Comparison of ENCODE assay signal across 8 cellular contexts in the genomic region with DNA sequence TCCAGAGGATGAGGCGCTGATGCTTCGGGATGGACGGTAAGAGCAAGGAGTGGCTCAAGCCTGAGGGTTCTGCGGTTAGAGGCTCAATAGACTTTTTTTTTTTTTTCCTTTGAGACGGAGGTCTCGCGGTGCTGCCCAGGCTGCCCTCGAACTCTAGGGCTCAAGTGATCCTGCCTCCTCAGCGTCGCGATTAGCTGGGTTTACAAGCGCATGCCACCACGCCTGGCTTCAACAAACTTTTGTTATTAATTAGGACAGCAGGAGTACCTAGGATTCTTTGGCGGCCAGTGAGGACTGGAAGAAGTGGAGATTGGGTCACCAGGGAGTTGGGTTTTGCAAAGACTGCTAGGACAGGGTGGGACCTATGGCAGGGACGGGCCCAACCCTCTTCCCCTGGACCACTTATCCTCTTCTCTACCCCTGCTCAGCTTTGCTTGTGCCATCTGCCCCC. TPM values are rescaled to one million over a fixed set of nuclear protein-coding genes. Genes with fewer than 3 reads are reported as not detected.
DNase-seq lines count a peak whose midpoint lies in the region; ATAC-seq and TF ChIP-seq lines count a peak whose summit lies in the region.

No MANE protein-coding gene starts in this region.

- H3K4me1 Mint-ChIP-seq in naive thymus-derived CD4-positive, alpha-beta T cell = peaks cover 30 to 65% (median 48%) of the 10 kb centered on the region in 7 donors

- no peak for TF ChIP-seq CTCF in heart left ventricle (IDR thresholded peaks at IDR 0.05)

- no peak for DNase-seq in heart left ventricle
- no peak for DNase-seq in cardiac septum (ENCODE audit: low spot score)
- DNase-seq in RPMI7951 (ENCODE audit: low read depth) = peak; percentile 72
- no peak for DNase-seq in naive thymus-derived CD4-positive, alpha-beta T cell

- POLR2A ChIA-PET in naive thymus-derived CD4-positive, alpha-beta T cell (lab: Charles Lee) = interaction anchor here (0.7 to 7.8 kb wide), 8 partner anchors 9 to 115 kb away, joined by 3 to 73 read pairs (median 4); partner anchors contain the start of genes TNFAIP8L2, VPS72 and ZNF687

- WGBS in heart left ventricle, 4 donors = 3 to 5% (median 4%) methylated on average over 15 of the region's 15 CpGs

- peak overlapping the region in 11 of 12 donors; percentile 76 to 96 (median 92) for H3K27ac ChIP-seq in heart left ventricle
- peak overlapping the region; percentile 71 for H3K27ac ChIP-seq in naive thymus-derived CD4-positive, alpha-beta T cell (ENCODE audit: low read depth, low read length)

- peaks cover 0 to 3% (median 0%) of the 10 kb centered on the region in 5 donors for H3K27me3 Mint-ChIP-seq in naive thymus-derived CD4-positive, alpha-beta T cell

- no peak for TF ChIP-seq POLR2A in heart left ventricle (IDR thresholded peaks at IDR 0.05)

- intact Hi-C loops in heart left ventricle (cut with DNase I) (no loop called here), cardiac septum (cut with DNase I) (loop anchor here (5.0 kb wide), 1 partner anchor 161 kb away; the partner anchor contains the start of gene PI4KB)
- intact Hi-C loops in naive thymus-derived CD4-positive, alpha-beta T cell (cut with micrococcal nuclease) = loop anchor here (1.0 to 5.0 kb wide), 6 partner anchors 24 to 537 kb away; partner anchors contain the start of genes PI4KB (in 2 of the 2), ENSA (in 1 of the 2), PRUNE1 (in 1 of the 2) and SNX27 (in 1 of the 2)

- peaks cover 0 to 67% (median 41%) of the 10 kb centered on the region in 9 donors for H3K36me3 ChIP-seq in heart left ventricle
- peaks cover 4% of the 10 kb centered on the region for H3K36me3 ChIP-seq in endocrine pancreas (ENCODE audit: control insufficient read depth, insufficient read depth, low read length)
- peaks cover 0 to 43% (median 0%) of the 10 kb centered on the region in 3 experiments for H3K36me3 ChIP-seq in naive thymus-derived CD4-positive, alpha-beta T cell (ENCODE audit: control insufficient read depth in 2 of 3, insufficient read depth in 3 of 3, low read length in 3 of 3)

- peak overlapping the region; percentile 90 to 99 (median 97) for H3K27ac Mint-ChIP-seq in naive thymus-derived CD4-positive, alpha-beta T cell

- peak overlapping the region; percentile 82 for H3K9ac ChIP-seq in endocrine pancreas (ENCODE audit: control insufficient read depth, insufficient read depth, low read length)

- H3K9me3 ChIP-seq in heart left ventricle (no peaks in the 10 kb centered on the region), endocrine pancreas (ENCODE audit: control insufficient read depth, low read length) (no peaks in the 10 kb centered on the region)
- H3K9me3 ChIP-seq in naive thymus-derived CD4-positive, alpha-beta T cell (ENCODE audit: control insufficient read depth in 2 of 3, low read length in 3 of 3) = no peaks in the 10 kb centered on the region

- peak overlapping the region; percentile 87 to 99 (median 95) for H3K4me3 Mint-ChIP-seq in naive thymus-derived CD4-positive, alpha-beta T cell

- H3K4me3 ChIP-seq in heart left ventricle (peak overlapping the region; percentile 58 to 91 (median 82)), endocrine pancreas (ENCODE audit: control insufficient read depth, insufficient read depth, low read length) (peak overlapping the region; percentile 91)
- H3K4me3 ChIP-seq in naive thymus-derived CD4-positive, alpha-beta T cell (ENCODE audit: low read length) = peak overlapping the region; percentile 97

- H3K27me3 ChIP-seq in heart left ventricle (no peaks in the 10 kb centered on the region), endocrine pancreas (ENCODE audit: control insufficient read depth, insufficient read depth, low read length) (no peaks in the 10 kb centered on the region)
- no peaks in the 10 kb centered on the region for H3K27me3 ChIP-seq in naive thymus-derived CD4-positive, alpha-beta T cell (ENCODE audit: control insufficient read depth in 2 of 2, insufficient read depth in 2 of 2, low read length in 2 of 2)

- ATAC-seq in heart left ventricle (peak in 1 of 4 donors; percentile 2), GM21390 (IDR thresholded peaks at IDR 0.05; ENCODE audit: unreplicated experiment) (no peak), GM18870 (IDR thresholded peaks at IDR 0.05; ENCODE audit: unreplicated experiment) (no peak)
- no peak for ATAC-seq in naive thymus-derived CD4-positive, alpha-beta T cell
- no peak for ATAC-seq in activated CD4-positive, CD25-positive, alpha-beta regulatory T cell treated with anti-CD3 and anti-CD28 coated beads, Interleukin-2, amount 50 U/mL, for 24 hours

- H3K9me3 Mint-ChIP-seq in naive thymus-derived CD4-positive, alpha-beta T cell = peaks cover 0 to 7% (median 0%) of the 10 kb centered on the region in 11 donors

- CTCF ChIA-PET in naive thymus-derived CD4-positive, alpha-beta T cell (lab: Charles Lee) = interaction anchor here (0.7 to 2.9 kb wide), 3 partner anchors 10 to 67 kb away, joined by 3 to 16 read pairs (median 5); partner anchors contain the start of genes TNFAIP8L2 and VPS72

- H3K36me3 Mint-ChIP-seq in naive thymus-derived CD4-positive, alpha-beta T cell = peaks cover 0 to 37% (median 26%) of the 10 kb centered on the region in 5 donors

- H3K4me1 ChIP-seq in heart left ventricle (peaks cover 4 to 36% (median 22%) of the 10 kb centered on the region in 12 donors), endocrine pancreas (ENCODE audit: control insufficient read depth, insufficient read depth, low read length) (peaks cover 9% of the 10 kb centered on the region)
- peaks cover 18 to 19% of the 10 kb centered on the region in 2 donors for H3K4me1 ChIP-seq in naive thymus-derived CD4-positive, alpha-beta T cell (ENCODE audit: control insufficient read depth in 2 of 2, insufficient read depth in 2 of 2, low read length in 2 of 2)

RNA-seq across cellular contexts. Expression of gene SCNM1, which starts 0.6 kb away (rescaled TPM):
- total RNA-seq in heart left ventricle = 10 to 100 TPM; 11.5 to 28.4 (median 17.5) TPM
- 10 to 100 TPM; 33.0 to 44.4 TPM for polyA plus RNA-seq in heart left ventricle
- total RNA-seq in cardiac septum = 20.7 TPM
- 47.4 and 58.5 TPM in 2 replicates for total RNA-seq in RPMI7951 (2014; rRNA removed; shearing (Covaris generic))
- 10 to 100 TPM; 37.1 to 73.1 (median 57.1) TPM for total RNA-seq in naive thymus-derived CD4-positive, alpha-beta T cell
- 10 to 100 TPM; 68.1 to 72.3 TPM for polyA plus RNA-seq in naive thymus-derived CD4-positive, alpha-beta T cell

RNA-seq across cellular contexts. Expression of gene LYSMD1, which starts 0.8 kb away (rescaled TPM):
- total RNA-seq in heart left ventricle (10 to 100 TPM; 10.1 to 26.8 (median 13.0) TPM), cardiac septum (12.5 TPM)
- polyA plus RNA-seq in heart left ventricle = 10 to 100 TPM in 1 of 2 donors, 1 to 10 TPM in 1; 6.8 to 14.7 TPM
- total RNA-seq in RPMI7951 (2014; rRNA removed; shearing (Covaris generic)) = 7.4 and 8.2 TPM in 2 replicates
- 1 to 10 TPM; 1.4 to 3.3 (median 2.3) TPM for total RNA-seq in naive thymus-derived CD4-positive, alpha-beta T cell
- polyA plus RNA-seq in naive thymus-derived CD4-positive, alpha-beta T cell = under 1 TPM; 0.35 to 0.48 TPM

RNA-seq across cellular contexts. Expression of gene TMOD4, which starts 9.2 kb away (rescaled TPM):
- total RNA-seq in heart left ventricle (under 1 TPM in 3 of 9 donors, not detected in 6; 0.37 to 0.61 (median 0.50) TPM), cardiac septum (not detected)
- polyA plus RNA-seq in heart left ventricle = not detected
- total RNA-seq in RPMI7951 (2014; rRNA removed; shearing (Covaris generic)) = 0.36 TPM in 1 of 2 replicates, not detected in the other
- total RNA-seq in naive thymus-derived CD4-positive, alpha-beta T cell = 1 to 10 TPM; 2.5 to 5.4 (median 4.4) TPM
- under 1 TPM in 1 of 2 donors, not detected in 1; 0.73 TPM for polyA plus RNA-seq in naive thymus-derived CD4-positive, alpha-beta T cell

RNA-seq across cellular contexts. Expression of gene TNFAIP8L2, which starts 10.1 kb away (rescaled TPM):
- total RNA-seq in heart left ventricle (1 to 10 TPM in 6 of 9 donors, under 1 TPM in 3; 0.49 to 7.9 (median 1.3) TPM), cardiac septum (0.86 TPM)
- polyA plus RNA-seq in heart left ventricle = 1 to 10 TPM; 1.6 to 2.0 TPM
- not detected in 2 replicates for total RNA-seq in RPMI7951 (2014; rRNA removed; shearing (Covaris generic))
- 10 to 100 TPM in 4 of 5 experiments, 1 to 10 TPM in 1; 3.1 to 59.4 (median 37.6) TPM for total RNA-seq in naive thymus-derived CD4-positive, alpha-beta T cell
- 10 to 100 TPM; 17.1 to 77.3 TPM for polyA plus RNA-seq in naive thymus-derived CD4-positive, alpha-beta T cell

RNA-seq across cellular contexts. Expression of gene SEMA6C, which starts 20.1 kb away (rescaled TPM):
- 10 to 100 TPM; 36.4 to 97.1 (median 50.8) TPM for total RNA-seq in heart left ventricle
- polyA plus RNA-seq in heart left ventricle = 10 to 100 TPM; 16.4 to 85.0 TPM
- 46.5 TPM for total RNA-seq in cardiac septum
- 0.48 and 0.78 TPM in 2 replicates for total RNA-seq in RPMI7951 (2014; rRNA removed; shearing (Covaris generic))
- total RNA-seq in naive thymus-derived CD4-positive, alpha-beta T cell = 10 to 100 TPM in 2 of 5 experiments, 1 to 10 TPM in 3; 2.5 to 12.4 (median 4.7) TPM
- 1 to 10 TPM in 1 of 2 donors, under 1 TPM in 1; 0.56 to 2.6 TPM for polyA plus RNA-seq in naive thymus-derived CD4-positive, alpha-beta T cell

Comparison
In these comparisons a context has a peak if more than half of its experiments do, and no peak if none do; other contexts are left out.
1. intact Hi-C loops: an anchor here in cardiac septum (5.0 kb wide) and naive thymus-derived CD4-positive, alpha-beta T cell (1.0 to 5.0 kb wide); none called in heart left ventricle.